ENCODE assay signal across 4 cellular contexts in genomic region chr3:24249523-24249922, GRCh38.
"Had no signal": no experiment of that assay in that cellular context is flagged by ENCODE, and none has a peak within 500 bp of the region (broad histone marks: within the 10 kb centered on the region; RNA-seq: fewer than 3 reads in every experiment).

No MANE protein-coding gene starts in this region.

- H3K9me3 Mint-ChIP-seq: GM23338, H9, IgD-negative memory B cell had no signal

- H3K4me3 ChIP-seq: GM23338 had no signal

- H3K4me3 Mint-ChIP-seq: GM23338, H9, IgD-negative memory B cell had no signal

- ATAC-seq: GM23338 had no signal

- H3K27ac Mint-ChIP-seq: GM23338, H9, IgD-negative memory B cell had no signal

- H3K4me1 Mint-ChIP-seq: H9, IgD-negative memory B cell had no signal

- H3K36me3 Mint-ChIP-seq: IgD-negative memory B cell had no signal

- DNase-seq: H9, HCEC 1CT had no signal
